Comparison of ENCODE assay signal across 16 cellular contexts in genomic region chr3:20680990-20681628, GRCh38.
"Had no signal": no experiment of that assay in that cellular context is flagged by ENCODE, and none has a peak within 500 bp of the region (broad histone marks: within the 10 kb centered on the region; RNA-seq: fewer than 3 reads in every experiment).

No MANE protein-coding gene starts in this region.

- H3K4me1 Mint-ChIP-seq: naive thymus-derived CD4-positive, alpha-beta T cell had no signal

- H3K36me3 ChIP-seq: esophagus muscularis mucosa, neutrophil, right atrium auricular region, suprapubic skin, tibial artery, upper lobe of left lung, uterus had no signal

- H3K27me3 ChIP-seq: esophagus muscularis mucosa, foreskin keratinocyte, neutrophil, right atrium auricular region, suprapubic skin, tibial artery, upper lobe of left lung, uterus had no signal

- H3K27ac Mint-ChIP-seq: naive thymus-derived CD4-positive, alpha-beta T cell; nephron progenitor cell had no signal

- DNase-seq: effector memory CD4-positive, alpha-beta T cell; foreskin keratinocyte; mammary epithelial cell; naive thymus-derived CD4-positive, alpha-beta T cell; nephron progenitor cell; posterior cingulate gyrus; stimulated activated CD4-positive, alpha-beta T cell treated with anti-CD3 and anti-CD28 coated beads, Interleukin-2, amount 100 ng/mL, for 48 hours; stimulated activated naive CD4-positive, alpha-beta T cell treated with Interleukin-2 at 50 U/mL for 16 hours; tibial artery; upper lobe of left lung; uterus had no signal

- H3K27ac ChIP-seq: esophagus muscularis mucosa, foreskin keratinocyte, neutrophil, right atrium auricular region, suprapubic skin, tibial artery, upper lobe of left lung, uterus had no signal

- H3K9me3 ChIP-seq: esophagus muscularis mucosa, neutrophil, right atrium auricular region, suprapubic skin, tibial artery, upper lobe of left lung, uterus had no signal

- H3K27me3 Mint-ChIP-seq: naive thymus-derived CD4-positive, alpha-beta T cell had no signal

- H3K9me3 Mint-ChIP-seq: nephron progenitor cell had no signal

- H3K4me1 ChIP-seq: foreskin keratinocyte, suprapubic skin, upper lobe of left lung, uterus had no signal

- H3K4me3 ChIP-seq: esophagus muscularis mucosa, right atrium auricular region, smooth muscle cell, suprapubic skin, tibial artery, upper lobe of left lung, uterus had no signal

- H3K4me3 Mint-ChIP-seq: naive thymus-derived CD4-positive, alpha-beta T cell; nephron progenitor cell had no signal

- H3K4me2 ChIP-seq: smooth muscle cell had no signal
